In the genomic region with DNA sequence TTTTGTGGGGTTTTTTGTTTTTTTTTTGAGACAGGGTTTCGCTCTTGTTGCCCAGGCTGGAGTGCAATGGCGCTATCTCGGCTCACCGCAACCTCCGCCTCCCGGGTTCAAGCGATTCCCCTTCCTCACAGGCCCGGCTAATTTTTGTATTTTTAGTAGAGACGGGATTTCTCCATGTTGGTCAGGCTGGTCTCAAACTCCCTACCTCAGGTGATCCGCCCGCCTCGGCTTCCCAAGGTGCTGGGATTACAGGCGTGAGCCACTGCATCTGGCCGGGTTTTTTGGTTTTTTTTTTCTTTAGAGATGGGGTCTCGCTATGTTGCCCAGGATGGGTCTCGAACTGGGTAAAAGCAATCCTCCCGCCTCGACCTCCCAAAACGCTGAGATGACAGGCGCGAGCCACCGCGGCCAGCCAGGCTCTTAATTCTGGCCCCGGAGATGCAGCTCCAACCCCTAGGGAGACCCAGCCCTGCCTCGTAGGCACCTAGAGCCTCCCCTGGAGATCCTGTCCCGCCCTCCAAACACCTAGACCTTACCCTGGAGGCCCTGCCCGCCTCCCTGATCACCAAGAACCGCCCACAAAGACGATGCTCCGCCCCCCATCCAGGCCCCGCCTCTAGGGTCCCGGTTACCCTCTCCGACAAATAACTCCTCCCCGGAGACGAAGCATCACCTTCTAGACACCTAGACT, we compare ENCODE assay signal across 8 cellular contexts. TPM values are rescaled to one million over a fixed set of nuclear protein-coding genes. Genes with fewer than 3 reads are reported as not detected.
A peak's percentile ranks its signal among the peaks of the same experiment; 100 is the strongest.
DNase-seq lines count a peak whose midpoint lies in the region; ATAC-seq, FAIRE-seq and TF ChIP-seq lines count a peak whose summit lies in the region.
"Not testable (repeated sequence)": the region's sequence is repeated elsewhere in the genome, so short reads cannot be mapped to it uniquely, and the experiment has no call there.

No MANE protein-coding gene starts in this region.

- FAIRE-seq in endothelial cell of umbilical vein (lab: Jason Lieb, UNC): not testable (repeated sequence)

- not testable (repeated sequence) for H3K27me3 Mint-ChIP-seq in CD4-positive, alpha-beta T cell; activated B cell treated with CpG ODN at 0.5 μM for 24 hours; activated naive CD4-positive, alpha-beta T cell treated with anti-CD3 and anti-CD28 coated beads, Interleukin-2, amount 50 U/mL, for 24 hours; stimulated activated naive CD8-positive, alpha-beta T cell treated with anti-CD3 and anti-CD28 coated beads, Interleukin-15, amount 100 ng/mL, for 72 hours

- H3K36me3 ChIP-seq in HUES64 (ENCODE audit: insufficient read depth, low read length); endothelial cell of umbilical vein (ENCODE audit: control insufficient read depth in 2 of 2, extremely low read depth in 1 of 2, insufficient read depth in 2 of 2, low read length in 2 of 2); left lung; rectal smooth muscle tissue (ENCODE audit: control insufficient read depth, insufficient read depth, low read length): not testable (repeated sequence)

- not testable (repeated sequence) for ATAC-seq in CD4-positive, alpha-beta T cell (ENCODE audit: poor library complexity); activated B cell treated with CpG ODN at 0.5 μM for 24 hours (ENCODE audit: low read depth); left lung; stimulated activated naive CD8-positive, alpha-beta T cell treated with anti-CD3 and anti-CD28 coated beads, Interleukin-15, amount 100 ng/mL, for 72 hours

- not testable (repeated sequence) for H3K79me2 ChIP-seq in endothelial cell of umbilical vein (ENCODE audit: control insufficient read depth, insufficient read depth, low read length)

- BruUV-seq in endothelial cell of umbilical vein (replicated peaks; lab: Mats Ljungman, UMichigan): TSS peak; percentile 67

- dilution Hi-C loops in endothelial cell of umbilical vein (cut with MboI; ENCODE audit: extremely low pct_ligation_motif_present, low sequenced_read_pairs): not testable (repeated sequence)

- not testable (repeated sequence) for H3K36me3 Mint-ChIP-seq in CD4-positive, alpha-beta T cell (ENCODE audit: low read depth); activated B cell treated with CpG ODN at 0.5 μM for 24 hours (ENCODE audit: low read depth); activated naive CD4-positive, alpha-beta T cell treated with anti-CD3 and anti-CD28 coated beads, Interleukin-2, amount 50 U/mL, for 24 hours

- not testable (repeated sequence) for H3K9me1 ChIP-seq in endothelial cell of umbilical vein (replicated peaks; ENCODE audit: control insufficient read depth, extremely low read depth, insufficient read depth, low read length)

- CTCF ChIA-PET in CD4-positive, alpha-beta T cell (lab: Charles Lee); activated B cell treated with CpG ODN at 0.5 μM for 24 hours (lab: Charles Lee); endothelial cell of umbilical vein (lab: Charles Lee): not testable (repeated sequence)

- peak overlapping the region; percentile 89 for H3K4me3 ChIP-seq in HUES64 (ENCODE audit: low read length)
- H3K4me3 ChIP-seq in endothelial cell of umbilical vein (replicated peaks in 1 of 3; ENCODE audit: insufficient read depth in 1 of 3, low read depth in 1 of 3, low read length in 3 of 3): peak overlapping the region in 2 of 3 experiments; percentile 2 to 24
- H3K4me3 ChIP-seq in left lung: peak overlapping the region; percentile 25 to 35
- H3K4me3 ChIP-seq in rectal smooth muscle tissue (ENCODE audit: low read length): peak overlapping the region; percentile 68

- H3K9ac ChIP-seq in HUES64 (ENCODE audit: low read depth, low read length): peak overlapping the region; percentile 86
- not testable (repeated sequence) for H3K9ac ChIP-seq in endothelial cell of umbilical vein (replicated peaks; ENCODE audit: extremely low read depth, insufficient read depth, low read length); rectal smooth muscle tissue (ENCODE audit: low read length)

- peaks cover 25% of the 10 kb centered on the region for H3K4me1 Mint-ChIP-seq in CD4-positive, alpha-beta T cell (ENCODE audit: low read depth)
- peaks cover 26% of the 10 kb centered on the region for H3K4me1 Mint-ChIP-seq in activated B cell treated with CpG ODN at 0.5 μM for 24 hours
- peaks cover 17% of the 10 kb centered on the region for H3K4me1 Mint-ChIP-seq in activated naive CD4-positive, alpha-beta T cell treated with anti-CD3 and anti-CD28 coated beads, Interleukin-2, amount 50 U/mL, for 24 hours
- H3K4me1 Mint-ChIP-seq in stimulated activated naive CD8-positive, alpha-beta T cell treated with anti-CD3 and anti-CD28 coated beads, Interleukin-15, amount 100 ng/mL, for 72 hours: peaks cover 47% of the 10 kb centered on the region

- not testable (repeated sequence) for H3K27ac ChIP-seq in CD4-positive, alpha-beta T cell (ENCODE audit: low read depth, low read length); endothelial cell of umbilical vein (ENCODE audit: insufficient read depth, low read depth, low read length); left lung; rectal smooth muscle tissue (ENCODE audit: low read depth, low read length)
- peak overlapping the region; percentile 68; the same call in 1 of the 2 replicates for H3K27ac ChIP-seq in HUES64 (ENCODE audit: low read depth, low read length)

- not testable (repeated sequence) for H3K9me3 ChIP-seq in CD4-positive, alpha-beta T cell (ENCODE audit: control insufficient read depth, low read length); HUES64 (ENCODE audit: insufficient read depth, low read depth, low read length); endothelial cell of umbilical vein (replicated peaks; ENCODE audit: control insufficient read depth, insufficient read depth, low read length); left lung

- H3K27me3 ChIP-seq in CD4-positive, alpha-beta T cell (ENCODE audit: control insufficient read depth, insufficient read depth, low read length); HUES64 (ENCODE audit: insufficient read depth, low read length); endothelial cell of umbilical vein (ENCODE audit: control insufficient read depth in 2 of 2, insufficient read depth in 2 of 2, low read length in 2 of 2); rectal smooth muscle tissue (ENCODE audit: control insufficient read depth, insufficient read depth, low read length): not testable (repeated sequence)
- peaks cover 0 to 32% of the 10 kb centered on the region in 2 donors for H3K27me3 ChIP-seq in left lung

- H4K20me1 ChIP-seq in endothelial cell of umbilical vein (replicated peaks; ENCODE audit: control insufficient read depth, extremely low read depth, insufficient read depth, low read length): not testable (repeated sequence)

- not testable (repeated sequence) for H3K4me1 ChIP-seq in HUES64 (ENCODE audit: insufficient read depth, low read length); endothelial cell of umbilical vein (ENCODE audit: control insufficient read depth, extremely low read depth, insufficient read depth, low read length); rectal smooth muscle tissue (ENCODE audit: control insufficient read depth, insufficient read depth, low read length)
- peaks cover 3 to 21% of the 10 kb centered on the region in 2 donors for H3K4me1 ChIP-seq in left lung

- not testable (repeated sequence) for TF ChIP-seq CTCF in CD4-positive, alpha-beta T cell (IDR thresholded peaks at IDR 0.05); activated B cell treated with CpG ODN at 0.5 μM for 24 hours (IDR thresholded peaks at IDR 0.05); endothelial cell of umbilical vein (IDR thresholded peaks at IDR 0.05; ENCODE audit: extremely low read depth in 1 of 2, insufficient read depth in 1 of 2, low read depth in 1 of 2, low read length in 2 of 2); left lung (IDR thresholded peaks at IDR 0.05)

- WGBS in HUES64: 78% methylated on average over 35 of the region's 35 CpGs

- peak overlapping the region; percentile 90 for H3K4me3 Mint-ChIP-seq in CD4-positive, alpha-beta T cell
- H3K4me3 Mint-ChIP-seq in activated B cell treated with CpG ODN at 0.5 μM for 24 hours: peak overlapping the region; percentile 81
- peak overlapping the region; percentile 86 for H3K4me3 Mint-ChIP-seq in activated naive CD4-positive, alpha-beta T cell treated with anti-CD3 and anti-CD28 coated beads, Interleukin-2, amount 50 U/mL, for 24 hours
- H3K4me3 Mint-ChIP-seq in stimulated activated naive CD8-positive, alpha-beta T cell treated with anti-CD3 and anti-CD28 coated beads, Interleukin-15, amount 100 ng/mL, for 72 hours: peak overlapping the region; percentile 79 to 87

- TF ChIP-seq POLR2A in endothelial cell of umbilical vein (IDR thresholded peaks at IDR 0.05; ENCODE audit: low read depth, low read length): not testable (repeated sequence)

- peak overlapping the region; percentile 48 for H3K4me2 ChIP-seq in endothelial cell of umbilical vein (ENCODE audit: insufficient read depth, low read length)

- H2AFZ ChIP-seq in endothelial cell of umbilical vein (ENCODE audit: low read depth, low read length): peak overlapping the region; percentile 44

- H3K27ac Mint-ChIP-seq in CD4-positive, alpha-beta T cell: peak overlapping the region; percentile 86
- peak overlapping the region; percentile 82 for H3K27ac Mint-ChIP-seq in activated B cell treated with CpG ODN at 0.5 μM for 24 hours
- peak overlapping the region; percentile 88 for H3K27ac Mint-ChIP-seq in activated naive CD4-positive, alpha-beta T cell treated with anti-CD3 and anti-CD28 coated beads, Interleukin-2, amount 50 U/mL, for 24 hours
- H3K27ac Mint-ChIP-seq in stimulated activated naive CD8-positive, alpha-beta T cell treated with anti-CD3 and anti-CD28 coated beads, Interleukin-15, amount 100 ng/mL, for 72 hours: peak overlapping the region; percentile 78 to 82

- peak in 2 of 10 experiments; percentile 25 to 43 for DNase-seq in CD4-positive, alpha-beta T cell
- DNase-seq in activated B cell treated with CpG ODN at 0.5 μM for 24 hours; endothelial cell of umbilical vein (ENCODE audit: low read depth, low spot score): not testable (repeated sequence)
- peak in 1 of 2 donors; percentile 67 for DNase-seq in left lung
- peak; percentile 42 to 61 for DNase-seq in stimulated activated naive CD8-positive, alpha-beta T cell treated with anti-CD3 and anti-CD28 coated beads, Interleukin-15, amount 100 ng/mL, for 72 hours

- POLR2A ChIA-PET in CD4-positive, alpha-beta T cell (lab: Charles Lee): interaction anchor here (2.1 kb wide), 1 partner anchor 14 kb away, joined by 12 read pairs; a partner anchor contains a TSS
- POLR2A ChIA-PET in activated B cell treated with CpG ODN at 0.5 μM for 24 hours (lab: Charles Lee): interaction anchor here (0.6 to 1.8 kb wide), 3 partner anchors 14 to 82 kb away, joined by 6 to 17 read pairs (median 9); a partner anchor contains a TSS
- POLR2A ChIA-PET in endothelial cell of umbilical vein (lab: Charles Lee): not testable (repeated sequence)

- intact Hi-C loops in CD4-positive, alpha-beta T cell (cut with DNase I, micrococcal nuclease): loop anchor here (1.0 to 5.0 kb wide), 4 partner anchors 13 to 143 kb away; a partner anchor contains a TSS
- intact Hi-C loops in activated B cell treated with CpG ODN at 0.5 μM for 24 hours (cut with micrococcal nuclease): loop anchor here (1.0 kb wide), 1 partner anchor 13 kb away; no protein-coding TSS in a partner anchor
- intact Hi-C loops in endothelial cell of umbilical vein (cut with micrococcal nuclease): loop anchor here (1.0 kb wide), 1 partner anchor 14 kb away; a partner anchor contains a TSS
- intact Hi-C loops in left lung (cut with DNase I): not testable (repeated sequence)

- not testable (repeated sequence) for H3K9me3 Mint-ChIP-seq in CD4-positive, alpha-beta T cell; activated B cell treated with CpG ODN at 0.5 μM for 24 hours; activated naive CD4-positive, alpha-beta T cell treated with anti-CD3 and anti-CD28 coated beads, Interleukin-2, amount 50 U/mL, for 24 hours; stimulated activated naive CD8-positive, alpha-beta T cell treated with anti-CD3 and anti-CD28 coated beads, Interleukin-15, amount 100 ng/mL, for 72 hours

RNA-seq across cellular contexts. Expression of a gene that starts 9.5 kb away (rescaled TPM):
- 1 to 10 TPM; 1.7 to 1.8 TPM for total RNA-seq in CD4-positive, alpha-beta T cell
- polyA plus RNA-seq in HUES64 (2013, experiment 1 of 2): 9.6 TPM
- polyA plus RNA-seq in HUES64 (2013, experiment 2 of 2): 10.1 TPM
- total RNA-seq in activated B cell treated with CpG ODN at 0.5 μM for 24 hours: 1.1 and 1.3 TPM in 2 replicates
- 11.8 and 12.2 TPM in 2 replicates for total RNA-seq in endothelial cell of umbilical vein
- 21.7 and 21.8 TPM in 2 replicates for polyA plus RNA-seq in endothelial cell of umbilical vein
- polyA plus RNA-seq in endothelial cell of umbilical vein (2011; cell fraction: cytosol; rRNA removed): 14.2 and 17.3 TPM in 2 replicates
- 20.5 and 24.1 TPM in 2 replicates for polyA plus RNA-seq in endothelial cell of umbilical vein (2011; cell fraction: nucleus; rRNA removed)
- 7.2 and 18.3 TPM in 2 replicates for polyA plus RNA-seq in endothelial cell of umbilical vein (2012)
- polyA minus RNA-seq in endothelial cell of umbilical vein: 8.1 and 11.6 TPM in 2 replicates
- polyA minus RNA-seq in endothelial cell of umbilical vein (2011; cell fraction: cytosol; rRNA and poly(A)+ RNA removed): not detected
- polyA minus RNA-seq in endothelial cell of umbilical vein (2011; cell fraction: nucleus; rRNA and poly(A)+ RNA removed): 3.0 and 6.0 TPM in 2 replicates
- 10 to 100 TPM; 14.1 to 28.1 TPM for total RNA-seq in left lung

RNA-seq across cellular contexts. Expression of a gene that starts 14.2 kb away (rescaled TPM):
- 10 to 100 TPM; 10.3 to 11.0 TPM for total RNA-seq in CD4-positive, alpha-beta T cell
- 22.9 TPM for polyA plus RNA-seq in HUES64 (2013, experiment 1 of 2)
- polyA plus RNA-seq in HUES64 (2013, experiment 2 of 2): 19.0 TPM
- total RNA-seq in activated B cell treated with CpG ODN at 0.5 μM for 24 hours: 25.2 and 29.8 TPM in 2 replicates
- total RNA-seq in endothelial cell of umbilical vein: 21.1 and 22.1 TPM in 2 replicates
- 13.8 and 14.8 TPM in 2 replicates for polyA plus RNA-seq in endothelial cell of umbilical vein
- polyA plus RNA-seq in endothelial cell of umbilical vein (2011; cell fraction: cytosol; rRNA removed): 9.0 and 11.6 TPM in 2 replicates
- polyA plus RNA-seq in endothelial cell of umbilical vein (2011; cell fraction: nucleus; rRNA removed): 6.7 and 7.7 TPM in 2 replicates
- 13.3 and 22.7 TPM in 2 replicates for polyA plus RNA-seq in endothelial cell of umbilical vein (2012)
- polyA minus RNA-seq in endothelial cell of umbilical vein: 7.7 and 11.2 TPM in 2 replicates
- 8.4 TPM for polyA minus RNA-seq in endothelial cell of umbilical vein (2011; cell fraction: cytosol; rRNA and poly(A)+ RNA removed)
- 1.8 and 6.9 TPM in 2 replicates for polyA minus RNA-seq in endothelial cell of umbilical vein (2011; cell fraction: nucleus; rRNA and poly(A)+ RNA removed)
- total RNA-seq in left lung: 10 to 100 TPM; 21.9 to 31.3 TPM

RNA-seq across cellular contexts. Expression of a gene that starts 24.7 kb away (rescaled TPM):
- 1 to 10 TPM in 1 of 2 experiments, under 1 TPM in 1; 0.98 to 1.0 TPM for total RNA-seq in CD4-positive, alpha-beta T cell
- polyA plus RNA-seq in HUES64 (2013, experiment 1 of 2): 42.7 TPM
- polyA plus RNA-seq in HUES64 (2013, experiment 2 of 2): 44.6 TPM
- total RNA-seq in activated B cell treated with CpG ODN at 0.5 μM for 24 hours (1.4 and 2.6 TPM in 2 replicates), endothelial cell of umbilical vein (25.8 and 26.0 TPM in 2 replicates), left lung (under 1 TPM in 1 of 2 donors, not detected in 1; 0.55 TPM)
- 55.5 and 95.4 TPM in 2 replicates for polyA plus RNA-seq in endothelial cell of umbilical vein
- 29.1 and 37.6 TPM in 2 replicates for polyA plus RNA-seq in endothelial cell of umbilical vein (2011; cell fraction: cytosol; rRNA removed)
- polyA plus RNA-seq in endothelial cell of umbilical vein (2011; cell fraction: nucleus; rRNA removed): 63.2 and 66.5 TPM in 2 replicates
- polyA plus RNA-seq in endothelial cell of umbilical vein (2012): 27.7 and 38.5 TPM in 2 replicates
- 11.9 and 17.9 TPM in 2 replicates for polyA minus RNA-seq in endothelial cell of umbilical vein
- polyA minus RNA-seq in endothelial cell of umbilical vein (2011; cell fraction: cytosol; rRNA and poly(A)+ RNA removed): 3.1 TPM
- polyA minus RNA-seq in endothelial cell of umbilical vein (2011; cell fraction: nucleus; rRNA and poly(A)+ RNA removed): 7.2 and 10.6 TPM in 2 replicates

RNA-seq across cellular contexts. Expression of a gene that starts 26.9 kb away (rescaled TPM):
- total RNA-seq in CD4-positive, alpha-beta T cell: 10 to 100 TPM; 17.6 to 20.9 TPM
- polyA plus RNA-seq in HUES64 (2013, experiment 1 of 2): 0.25 TPM
- 0.95 TPM for polyA plus RNA-seq in HUES64 (2013, experiment 2 of 2)
- not detected in 2 replicates for total RNA-seq in activated B cell treated with CpG ODN at 0.5 μM for 24 hours
- not detected in 2 replicates for total RNA-seq in endothelial cell of umbilical vein
- polyA plus RNA-seq in endothelial cell of umbilical vein: not detected in 2 replicates
- polyA plus RNA-seq in endothelial cell of umbilical vein (2011; cell fraction: cytosol; rRNA removed): not detected in 2 replicates
- polyA plus RNA-seq in endothelial cell of umbilical vein (2011; cell fraction: nucleus; rRNA removed): not detected in 2 replicates
- not detected in 2 replicates for polyA plus RNA-seq in endothelial cell of umbilical vein (2012)
- not detected in 2 replicates for polyA minus RNA-seq in endothelial cell of umbilical vein
- not detected for polyA minus RNA-seq in endothelial cell of umbilical vein (2011; cell fraction: cytosol; rRNA and poly(A)+ RNA removed)
- polyA minus RNA-seq in endothelial cell of umbilical vein (2011; cell fraction: nucleus; rRNA and poly(A)+ RNA removed): not detected in 2 replicates
- under 1 TPM; 0.71 to 0.85 TPM for total RNA-seq in left lung

RNA-seq across cellular contexts. Expression of a gene that starts 50.1 kb away (rescaled TPM):
- under 1 TPM; 0.14 to 0.64 TPM for total RNA-seq in CD4-positive, alpha-beta T cell
- 1.1 TPM for polyA plus RNA-seq in HUES64 (2013, experiment 1 of 2)
- 3.2 TPM for polyA plus RNA-seq in HUES64 (2013, experiment 2 of 2)
- total RNA-seq in activated B cell treated with CpG ODN at 0.5 μM for 24 hours (not detected in 2 replicates), endothelial cell of umbilical vein (not detected in 2 replicates), left lung (not detected)
- not detected in 2 replicates for polyA plus RNA-seq in endothelial cell of umbilical vein
- not detected in 2 replicates for polyA plus RNA-seq in endothelial cell of umbilical vein (2011; cell fraction: cytosol; rRNA removed)
- not detected in 2 replicates for polyA plus RNA-seq in endothelial cell of umbilical vein (2011; cell fraction: nucleus; rRNA removed)
- not detected in 2 replicates for polyA plus RNA-seq in endothelial cell of umbilical vein (2012)
- not detected in 2 replicates for polyA minus RNA-seq in endothelial cell of umbilical vein
- not detected for polyA minus RNA-seq in endothelial cell of umbilical vein (2011; cell fraction: cytosol; rRNA and poly(A)+ RNA removed)
- polyA minus RNA-seq in endothelial cell of umbilical vein (2011; cell fraction: nucleus; rRNA and poly(A)+ RNA removed): not detected in 2 replicates

Comparison
In these comparisons a context has a peak if more than half of its experiments do, and no peak if none do; other contexts are left out.
1. H3K4me3 ChIP-seq: peak in every context shown above with its lines; median percentile 89 in HUES64; 68 in rectal smooth muscle tissue; 30 in left lung; 13 in endothelial cell of umbilical vein.